Comparison of ENCODE assay signal across 24 cellular contexts in the genomic region with DNA sequence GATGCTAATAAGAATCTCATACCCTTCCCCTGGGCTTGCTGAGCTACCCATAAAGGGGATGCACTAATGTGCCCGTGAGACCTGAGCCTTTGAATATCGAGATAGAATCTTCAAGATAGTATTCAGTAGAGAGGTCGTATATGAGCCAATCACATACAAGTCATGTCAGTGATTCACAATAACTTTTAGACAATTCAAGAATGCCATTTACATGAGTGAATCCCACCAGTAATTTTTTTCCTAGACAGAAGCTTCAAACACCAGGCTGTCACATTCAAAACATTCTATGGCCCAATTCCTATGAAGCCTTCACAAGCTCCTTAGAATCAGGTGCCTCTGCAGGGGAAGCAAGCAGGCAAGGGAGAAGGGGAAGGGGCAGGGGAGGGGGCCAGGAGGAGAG.
"Had no signal": no experiment of that assay in that cellular context is flagged by ENCODE, and none has a peak within 500 bp of the region (broad histone marks: within the 10 kb centered on the region; RNA-seq: fewer than 3 reads in every experiment).

No MANE protein-coding gene starts in this region.

- H2AFZ ChIP-seq: hepatocyte, neural progenitor cell, parathyroid adenoma had no signal

- H3K36me3 ChIP-seq: gastrocnemius medialis, left lung, neural progenitor cell, prostate gland, right atrium auricular region, sigmoid colon, spleen, thoracic aorta, tibial nerve, upper lobe of left lung had no signal

- H3K4me3 ChIP-seq: dorsolateral prefrontal cortex, gastrocnemius medialis, hepatocyte, left lung, neural progenitor cell, prostate gland, right atrium auricular region, sigmoid colon, skin epidermis, spleen, thoracic aorta, tibial nerve, upper lobe of left lung had no signal

- H3K79me2 ChIP-seq: hepatocyte, parathyroid adenoma had no signal

- H3K4me2 ChIP-seq: hepatocyte, neural progenitor cell had no signal

- H3K9me3 ChIP-seq: gastrocnemius medialis, left lung, prostate gland, right atrium auricular region, sigmoid colon, spleen, thoracic aorta, tibial nerve, upper lobe of left lung had no signal

- DNase-seq: dorsolateral prefrontal cortex; effector CD4-positive, alpha-beta T cell; gastrocnemius medialis; head of caudate nucleus; left cardiac atrium; left lung; mesendoderm; midbrain; naive thymus-derived CD4-positive, alpha-beta T cell; sigmoid colon; spleen; stimulated activated CD4-positive, alpha-beta T cell treated with anti-CD3 and anti-CD28 coated beads, Interleukin-4, amount 100 ng/mL, for 4 hours; stimulated activated naive CD8-positive, alpha-beta T cell treated with anti-CD3 and anti-CD28 coated beads, Interleukin-15, Interleukin-2, amounts not matched to agents 100 U/mL and 50 U/mL, for 24 hours; substantia nigra; upper lobe of left lung had no signal

- H3K4me1 ChIP-seq: left lung, parathyroid adenoma, prostate gland, spleen, tibial nerve, upper lobe of left lung had no signal

- H3K27me3 ChIP-seq: dorsolateral prefrontal cortex, gastrocnemius medialis, hepatocyte, left lung, neural progenitor cell, right atrium auricular region, sigmoid colon, spleen, tibial nerve, upper lobe of left lung had no signal

- H3K27ac ChIP-seq: dorsolateral prefrontal cortex, gastrocnemius medialis, hepatocyte, left lung, neural progenitor cell, parathyroid adenoma, prostate gland, right atrium auricular region, sigmoid colon, skin epidermis, spleen, thoracic aorta, tibial nerve, upper lobe of left lung had no signal

- ATAC-seq: gastrocnemius medialis; left cardiac atrium; left lung; naive thymus-derived CD4-positive, alpha-beta T cell; stimulated activated memory B cell treated with anti-CD40 and anti-IgM and Interleukin-4, amounts not matched to agents 10 μg/mL and 1 μg/mL and 100 μg/mL, for 72 hours; stimulated activated naive CD8-positive, alpha-beta T cell treated with anti-CD3 and anti-CD28 coated beads, Interleukin-15, Interleukin-2, amounts not matched to agents 100 U/mL and 50 U/mL, for 24 hours had no signal

- H3K9ac ChIP-seq: neural progenitor cell, parathyroid adenoma had no signal
